18 cellular contexts compared by ENCODE assay signal in genomic region chr5:58893551-58893950, GRCh38.
"Had no signal": no experiment of that assay in that cellular context is flagged by ENCODE, and none has a peak within 500 bp of the region (broad histone marks: within the 10 kb centered on the region; RNA-seq: fewer than 3 reads in every experiment).

No MANE protein-coding gene starts in this region.

- FAIRE-seq: pancreas, small intestine had no signal

- DNase-seq: effector memory CD4-positive, alpha-beta T cell; erythroblast; left colon; left ventricle myocardium superior; occipital lobe; pancreas; right cardiac atrium; small intestine; stimulated activated CD4-positive, alpha-beta T cell treated with anti-CD3 and anti-CD28 coated beads, Interleukin-12 subunit alpha, Interleukin-12 subunit beta, amount 100 ng/mL, for 4 hours; stimulated activated naive CD4-positive, alpha-beta T cell; stomach; substantia nigra; upper lobe of left lung; uterus had no signal

- H3K4me3 ChIP-seq: gastroesophageal sphincter, lung, neural progenitor cell, pancreas, stomach, upper lobe of left lung, uterus had no signal

- H3K9me3 ChIP-seq: gastroesophageal sphincter, pancreas, stomach, upper lobe of left lung, uterus had no signal

- H2AFZ ChIP-seq: neural progenitor cell had no signal

- H3K36me3 ChIP-seq: gastroesophageal sphincter, neural progenitor cell, pancreas, stomach, upper lobe of left lung, uterus had no signal

- H3K27ac ChIP-seq: gastroesophageal sphincter, neural progenitor cell, pancreas, stomach, upper lobe of left lung, uterus had no signal

- H3K4me2 ChIP-seq: neural progenitor cell had no signal

- H3K9ac ChIP-seq: neural progenitor cell had no signal

- H3K27me3 ChIP-seq: gastroesophageal sphincter, neural progenitor cell, pancreas, stomach, upper lobe of left lung, uterus had no signal

- H3K4me1 ChIP-seq: pancreas, uterus had no signal

- ATAC-seq: gastroesophageal sphincter; left colon; left ventricle myocardium superior; natural killer cell treated with Interleukin-12 subunit alpha and Interleukin-12 subunit beta and Interleukin-15 and Interleukin-18, amount 100 ng/mL, for 72 hours; pancreas; right cardiac atrium had no signal
